ENCODE assay signal across 3 cellular contexts in the genomic region with DNA sequence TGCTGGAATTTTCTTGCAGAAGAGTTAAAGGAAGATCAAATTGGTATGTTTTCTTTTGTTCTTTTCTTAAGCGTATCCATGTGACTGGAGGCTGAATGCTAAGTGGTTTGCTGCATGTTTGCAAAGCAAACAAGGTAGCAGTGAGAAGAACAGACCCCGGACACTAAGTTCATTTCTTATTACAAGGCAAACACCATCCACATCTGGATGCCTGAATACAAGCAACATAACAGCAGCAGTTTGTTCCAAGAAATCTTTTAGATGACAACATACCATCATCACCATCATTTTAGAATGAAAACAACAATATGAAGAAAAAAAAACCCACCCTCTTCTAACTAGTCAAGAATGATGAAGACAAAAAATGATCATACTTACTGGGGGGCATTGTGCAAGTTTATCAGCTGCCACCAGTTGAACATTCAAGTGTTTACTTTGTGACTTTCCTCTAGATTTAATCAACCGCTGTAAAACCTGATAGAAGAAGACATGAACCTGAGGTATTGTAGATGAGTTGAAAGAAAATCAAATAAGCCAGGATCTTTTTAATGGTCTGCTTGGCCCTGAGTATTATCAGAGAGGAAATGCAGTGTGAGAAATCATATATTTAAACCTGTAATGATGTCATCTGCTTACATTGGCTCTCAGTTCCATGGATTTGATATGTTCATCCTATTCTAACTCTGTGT.
TF ChIP-seq lines count a peak whose summit lies in the region.

No MANE protein-coding gene starts in this region.

TF ChIP-seq in SK-N-SH treated with all-trans-retinoic acid at 6 μM for 48 hours, 23 proteins besides CTCF, POLR2A, EP300 and RAD21:
- no peak for TF ChIP-seq CSDC2 (CRISPR knock-in tag; IDR thresholded peaks at IDR 0.05)
- TF ChIP-seq ZFP30 (CRISPR knock-in tag; IDR thresholded peaks at IDR 0.05) = no peak
- TF ChIP-seq ISL1 (CRISPR knock-in tag; IDR thresholded peaks at IDR 0.05) = peak; percentile 32; the same call in 1 of the 2 replicates
TF ChIP-seq in SK-N-SH treated with all-trans-retinoic acid at 6 μM for 48 hours: peak in this region for 1.

TF ChIP-seq in SK-N-SH, 30 proteins besides CTCF, POLR2A, EP300 and RAD21:
- no peak for TF ChIP-seq FOXM1 (IDR thresholded peaks at IDR 0.05; ENCODE audit: low read depth)
- TF ChIP-seq, protein P1, sequence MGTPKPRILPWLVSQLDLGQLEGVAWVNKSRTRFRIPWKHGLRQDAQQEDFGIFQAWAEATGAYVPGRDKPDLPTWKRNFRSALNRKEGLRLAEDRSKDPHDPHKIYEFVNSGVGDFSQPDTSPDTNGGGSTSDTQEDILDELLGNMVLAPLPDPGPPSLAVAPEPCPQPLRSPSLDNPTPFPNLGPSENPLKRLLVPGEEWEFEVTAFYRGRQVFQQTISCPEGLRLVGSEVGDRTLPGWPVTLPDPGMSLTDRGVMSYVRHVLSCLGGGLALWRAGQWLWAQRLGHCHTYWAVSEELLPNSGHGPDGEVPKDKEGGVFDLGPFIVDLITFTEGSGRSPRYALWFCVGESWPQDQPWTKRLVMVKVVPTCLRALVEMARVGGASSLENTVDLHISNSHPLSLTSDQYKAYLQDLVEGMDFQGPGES (IDR thresholded peaks at IDR 0.05; ENCODE audit: low read depth, low read length) = no peak
- TF ChIP-seq, protein P2, sequence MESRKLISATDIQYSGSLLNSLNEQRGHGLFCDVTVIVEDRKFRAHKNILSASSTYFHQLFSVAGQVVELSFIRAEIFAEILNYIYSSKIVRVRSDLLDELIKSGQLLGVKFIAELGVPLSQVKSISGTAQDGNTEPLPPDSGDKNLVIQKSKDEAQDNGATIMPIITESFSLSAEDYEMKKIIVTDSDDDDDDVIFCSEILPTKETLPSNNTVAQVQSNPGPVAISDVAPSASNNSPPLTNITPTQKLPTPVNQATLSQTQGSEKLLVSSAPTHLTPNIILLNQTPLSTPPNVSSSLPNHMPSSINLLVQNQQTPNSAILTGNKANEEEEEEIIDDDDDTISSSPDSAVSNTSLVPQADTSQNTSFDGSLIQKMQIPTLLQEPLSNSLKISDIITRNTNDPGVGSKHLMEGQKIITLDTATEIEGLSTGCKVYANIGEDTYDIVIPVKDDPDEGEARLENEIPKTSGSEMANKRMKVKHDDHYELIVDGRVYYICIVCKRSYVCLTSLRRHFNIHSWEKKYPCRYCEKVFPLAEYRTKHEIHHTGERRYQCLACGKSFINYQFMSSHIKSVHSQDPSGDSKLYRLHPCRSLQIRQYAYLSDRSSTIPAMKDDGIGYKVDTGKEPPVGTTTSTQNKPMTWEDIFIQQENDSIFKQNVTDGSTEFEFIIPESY (IDR thresholded peaks at IDR 0.05; ENCODE audit: borderline replicate concordance, low read depth) = no peak
- no peak for TF ChIP-seq TEAD4 (IDR thresholded peaks at IDR 0.05; ENCODE audit: borderline replicate concordance, insufficient read depth)
- TF ChIP-seq, protein P3, sequence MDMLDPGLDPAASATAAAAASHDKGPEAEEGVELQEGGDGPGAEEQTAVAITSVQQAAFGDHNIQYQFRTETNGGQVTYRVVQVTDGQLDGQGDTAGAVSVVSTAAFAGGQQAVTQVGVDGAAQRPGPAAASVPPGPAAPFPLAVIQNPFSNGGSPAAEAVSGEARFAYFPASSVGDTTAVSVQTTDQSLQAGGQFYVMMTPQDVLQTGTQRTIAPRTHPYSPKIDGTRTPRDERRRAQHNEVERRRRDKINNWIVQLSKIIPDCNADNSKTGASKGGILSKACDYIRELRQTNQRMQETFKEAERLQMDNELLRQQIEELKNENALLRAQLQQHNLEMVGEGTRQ (IDR thresholded peaks at IDR 0.05; ENCODE audit: borderline replicate concordance, low read depth, low read length) = no peak
- no peak for TF ChIP-seq YY1 (IDR thresholded peaks at IDR 0.05; ENCODE audit: low read depth)
- TF ChIP-seq, protein P4, sequence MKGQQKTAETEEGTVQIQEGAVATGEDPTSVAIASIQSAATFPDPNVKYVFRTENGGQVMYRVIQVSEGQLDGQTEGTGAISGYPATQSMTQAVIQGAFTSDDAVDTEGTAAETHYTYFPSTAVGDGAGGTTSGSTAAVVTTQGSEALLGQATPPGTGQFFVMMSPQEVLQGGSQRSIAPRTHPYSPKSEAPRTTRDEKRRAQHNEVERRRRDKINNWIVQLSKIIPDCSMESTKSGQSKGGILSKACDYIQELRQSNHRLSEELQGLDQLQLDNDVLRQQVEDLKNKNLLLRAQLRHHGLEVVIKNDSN (IDR thresholded peaks at IDR 0.05; ENCODE audit: borderline replicate concordance, low read depth) = no peak
- no peak for TF ChIP-seq RCOR1 (IDR thresholded peaks at IDR 0.05; ENCODE audit: low read length)
- no peak for TF ChIP-seq ELF1 (IDR thresholded peaks at IDR 0.05)
- TF ChIP-seq, protein P5, sequence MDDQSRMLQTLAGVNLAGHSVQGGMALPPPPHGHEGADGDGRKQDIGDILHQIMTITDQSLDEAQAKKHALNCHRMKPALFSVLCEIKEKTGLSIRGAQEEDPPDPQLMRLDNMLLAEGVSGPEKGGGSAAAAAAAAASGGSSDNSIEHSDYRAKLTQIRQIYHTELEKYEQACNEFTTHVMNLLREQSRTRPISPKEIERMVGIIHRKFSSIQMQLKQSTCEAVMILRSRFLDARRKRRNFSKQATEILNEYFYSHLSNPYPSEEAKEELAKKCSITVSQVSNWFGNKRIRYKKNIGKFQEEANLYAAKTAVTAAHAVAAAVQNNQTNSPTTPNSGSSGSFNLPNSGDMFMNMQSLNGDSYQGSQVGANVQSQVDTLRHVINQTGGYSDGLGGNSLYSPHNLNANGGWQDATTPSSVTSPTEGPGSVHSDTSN (IDR thresholded peaks at IDR 0.05) = no peak
- no peak for TF ChIP-seq GATA2 (CRISPR knock-in tag; IDR thresholded peaks at IDR 0.05)

TF ChIP-seq in K562, 482 proteins besides CTCF, POLR2A, EP300 and RAD21 (continues in another document):
- no peak for TF ChIP-seq NR4A1 (CRISPR knock-in tag; IDR thresholded peaks at IDR 0.05)
- TF ChIP-seq NR4A1 (tag; IDR thresholded peaks at IDR 0.05) = no peak
- TF ChIP-seq CEBPB (tag; IDR thresholded peaks at IDR 0.05) = 0 out of 2 replicates have a peak, but pooled peaks have one; percentile 36
- TF ChIP-seq, protein P6, sequence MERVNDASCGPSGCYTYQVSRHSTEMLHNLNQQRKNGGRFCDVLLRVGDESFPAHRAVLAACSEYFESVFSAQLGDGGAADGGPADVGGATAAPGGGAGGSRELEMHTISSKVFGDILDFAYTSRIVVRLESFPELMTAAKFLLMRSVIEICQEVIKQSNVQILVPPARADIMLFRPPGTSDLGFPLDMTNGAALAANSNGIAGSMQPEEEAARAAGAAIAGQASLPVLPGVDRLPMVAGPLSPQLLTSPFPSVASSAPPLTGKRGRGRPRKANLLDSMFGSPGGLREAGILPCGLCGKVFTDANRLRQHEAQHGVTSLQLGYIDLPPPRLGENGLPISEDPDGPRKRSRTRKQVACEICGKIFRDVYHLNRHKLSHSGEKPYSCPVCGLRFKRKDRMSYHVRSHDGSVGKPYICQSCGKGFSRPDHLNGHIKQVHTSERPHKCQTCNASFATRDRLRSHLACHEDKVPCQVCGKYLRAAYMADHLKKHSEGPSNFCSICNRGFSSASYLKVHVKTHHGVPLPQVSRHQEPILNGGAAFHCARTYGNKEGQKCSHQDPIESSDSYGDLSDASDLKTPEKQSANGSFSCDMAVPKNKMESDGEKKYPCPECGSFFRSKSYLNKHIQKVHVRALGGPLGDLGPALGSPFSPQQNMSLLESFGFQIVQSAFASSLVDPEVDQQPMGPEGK (CRISPR knock-in tag; IDR thresholded peaks at IDR 0.05; ENCODE audit: borderline replicate concordance) = no peak
- TF ChIP-seq CREB1 (IDR thresholded peaks at IDR 0.05) = no peak
- TF ChIP-seq CREB1 (CRISPR knock-in tag; IDR thresholded peaks at IDR 0.05) = no peak
- TF ChIP-seq KLF16 (IDR thresholded peaks at IDR 0.05) = peak; percentile 40; the same call in 1 of the 2 replicates
- no peak for TF ChIP-seq PTBP1 (IDR thresholded peaks at IDR 0.05; ENCODE audit: low read depth, low read length)
- TF ChIP-seq SMAD3 (CRISPR knock-in tag; conservative IDR thresholded peaks at IDR 0.05) = 0 out of 2 replicates have a peak, but pooled peaks have one; percentile 39
- peak; percentile 71 for TF ChIP-seq TEAD4 (IDR thresholded peaks at IDR 0.05; ENCODE audit: low read length)
- TF ChIP-seq TEAD4 (CRISPR knock-in tag; IDR thresholded peaks at IDR 0.05; ENCODE audit: borderline replicate concordance) = no peak
- TF ChIP-seq CTBP1 (IDR thresholded peaks at IDR 0.05; ENCODE audit: borderline replicate concordance) = peak; percentile 41; the same call in 1 of the 2 replicates
- TF ChIP-seq, protein P7, sequence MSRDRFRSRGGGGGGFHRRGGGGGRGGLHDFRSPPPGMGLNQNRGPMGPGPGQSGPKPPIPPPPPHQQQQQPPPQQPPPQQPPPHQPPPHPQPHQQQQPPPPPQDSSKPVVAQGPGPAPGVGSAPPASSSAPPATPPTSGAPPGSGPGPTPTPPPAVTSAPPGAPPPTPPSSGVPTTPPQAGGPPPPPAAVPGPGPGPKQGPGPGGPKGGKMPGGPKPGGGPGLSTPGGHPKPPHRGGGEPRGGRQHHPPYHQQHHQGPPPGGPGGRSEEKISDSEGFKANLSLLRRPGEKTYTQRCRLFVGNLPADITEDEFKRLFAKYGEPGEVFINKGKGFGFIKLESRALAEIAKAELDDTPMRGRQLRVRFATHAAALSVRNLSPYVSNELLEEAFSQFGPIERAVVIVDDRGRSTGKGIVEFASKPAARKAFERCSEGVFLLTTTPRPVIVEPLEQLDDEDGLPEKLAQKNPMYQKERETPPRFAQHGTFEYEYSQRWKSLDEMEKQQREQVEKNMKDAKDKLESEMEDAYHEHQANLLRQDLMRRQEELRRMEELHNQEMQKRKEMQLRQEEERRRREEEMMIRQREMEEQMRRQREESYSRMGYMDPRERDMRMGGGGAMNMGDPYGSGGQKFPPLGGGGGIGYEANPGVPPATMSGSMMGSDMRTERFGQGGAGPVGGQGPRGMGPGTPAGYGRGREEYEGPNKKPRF (IDR thresholded peaks at IDR 0.05; ENCODE audit: low read depth, low read length) = no peak
- no peak for TF ChIP-seq MAFK (IDR thresholded peaks at IDR 0.05; ENCODE audit: low read length)
- TF ChIP-seq, protein P8, sequence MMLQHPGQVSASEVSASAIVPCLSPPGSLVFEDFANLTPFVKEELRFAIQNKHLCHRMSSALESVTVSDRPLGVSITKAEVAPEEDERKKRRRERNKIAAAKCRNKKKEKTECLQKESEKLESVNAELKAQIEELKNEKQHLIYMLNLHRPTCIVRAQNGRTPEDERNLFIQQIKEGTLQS (IDR thresholded peaks at IDR 0.05) = peak; percentile 56; the same call in 1 of the 2 replicates
- TF ChIP-seq, protein P8 (CRISPR knock-in tag; conservative IDR thresholded peaks at IDR 0.05) = no peak
- TF ChIP-seq SMAD2 (IDR thresholded peaks at IDR 0.05; ENCODE audit: low read depth, low read length) = no peak
- TF ChIP-seq ATF7 (IDR thresholded peaks at IDR 0.05) = peak; percentile 75
- TF ChIP-seq NR2F6 (CRISPR knock-in tag; IDR thresholded peaks at IDR 0.05) = no peak
- TF ChIP-seq NR3C1 (CRISPR knock-in tag; IDR thresholded peaks at IDR 0.05) = no peak
- TF ChIP-seq JUN (IDR thresholded peaks at IDR 0.05; ENCODE audit: borderline replicate concordance, low read depth, low read length) = peak; percentile 41; the same call in 1 of the 2 replicates
- TF ChIP-seq JUN (CRISPR knock-in tag; IDR thresholded peaks at IDR 0.05; ENCODE audit: borderline replicate concordance) = no peak
- peak; percentile 10 for TF ChIP-seq MEIS2 (IDR thresholded peaks at IDR 0.05; ENCODE audit: partially characterized antibody)
- no peak for TF ChIP-seq CEBPG (CRISPR knock-in tag; IDR thresholded peaks at IDR 0.05)
- peak; percentile 43 to 58; a peak in 1 of 4 replicates for TF ChIP-seq CEBPG (tag; conservative IDR thresholded peaks at IDR 0.05 in 1 of 2, IDR thresholded peaks at IDR 0.05 in 1 of 2)
- TF ChIP-seq TCF3 (CRISPR knock-in tag; IDR thresholded peaks at IDR 0.05) = peak; percentile 65
- peak; percentile 87 for TF ChIP-seq FOSL1 (tag; conservative IDR thresholded peaks at IDR 0.05)
- TF ChIP-seq, protein P9, sequence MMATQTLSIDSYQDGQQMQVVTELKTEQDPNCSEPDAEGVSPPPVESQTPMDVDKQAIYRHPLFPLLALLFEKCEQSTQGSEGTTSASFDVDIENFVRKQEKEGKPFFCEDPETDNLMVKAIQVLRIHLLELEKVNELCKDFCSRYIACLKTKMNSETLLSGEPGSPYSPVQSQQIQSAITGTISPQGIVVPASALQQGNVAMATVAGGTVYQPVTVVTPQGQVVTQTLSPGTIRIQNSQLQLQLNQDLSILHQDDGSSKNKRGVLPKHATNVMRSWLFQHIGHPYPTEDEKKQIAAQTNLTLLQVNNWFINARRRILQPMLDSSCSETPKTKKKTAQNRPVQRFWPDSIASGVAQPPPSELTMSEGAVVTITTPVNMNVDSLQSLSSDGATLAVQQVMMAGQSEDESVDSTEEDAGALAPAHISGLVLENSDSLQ (IDR thresholded peaks at IDR 0.05) = no peak
- peak in 1 of 2 experiments; percentile 46; a peak in 1 of 4 replicates for TF ChIP-seq TRIM24 (IDR thresholded peaks at IDR 0.05)
- TF ChIP-seq SUPT5H (IDR thresholded peaks at IDR 0.05) = no peak
- TF ChIP-seq SMARCA4 (IDR thresholded peaks at IDR 0.05) = peak; percentile 88
- no peak for TF ChIP-seq ZZZ3 (IDR thresholded peaks at IDR 0.05)
- TF ChIP-seq NFE2 (IDR thresholded peaks at IDR 0.05; ENCODE audit: low read depth) = 0 out of 2 replicates have a peak, but pooled peaks have one; percentile 8
- 0 out of 4 replicates have a peak, but pooled peaks of 1 of the 2 experiments have one; percentile 64 for TF ChIP-seq TEAD1 (CRISPR knock-in tag; IDR thresholded peaks at IDR 0.05)
- TF ChIP-seq RCOR1 (IDR thresholded peaks at IDR 0.05; ENCODE audit: borderline replicate concordance in 1 of 2, low read depth in 2 of 2, low read length in 2 of 2) = peak in 1 of 2 experiments; percentile 37; a peak in 1 of 4 replicates
- peak; percentile 23; the same call in 1 of the 2 replicates for TF ChIP-seq PML (IDR thresholded peaks at IDR 0.05; ENCODE audit: low read length)
- peak; percentile 43; the same call in 1 of the 2 replicates for TF ChIP-seq CBFA2T2 (conservative IDR thresholded peaks at IDR 0.05)
- TF ChIP-seq CREM (IDR thresholded peaks at IDR 0.05; ENCODE audit: low read depth) = no peak
- peak; percentile 70 for TF ChIP-seq DPF2 (IDR thresholded peaks at IDR 0.05)
- TF ChIP-seq CBFA2T3 (IDR thresholded peaks at IDR 0.05) = peak; percentile 69
- TF ChIP-seq MTA2 (IDR thresholded peaks at IDR 0.05; ENCODE audit: low read depth) = peak; percentile 52
- TF ChIP-seq, protein P10, sequence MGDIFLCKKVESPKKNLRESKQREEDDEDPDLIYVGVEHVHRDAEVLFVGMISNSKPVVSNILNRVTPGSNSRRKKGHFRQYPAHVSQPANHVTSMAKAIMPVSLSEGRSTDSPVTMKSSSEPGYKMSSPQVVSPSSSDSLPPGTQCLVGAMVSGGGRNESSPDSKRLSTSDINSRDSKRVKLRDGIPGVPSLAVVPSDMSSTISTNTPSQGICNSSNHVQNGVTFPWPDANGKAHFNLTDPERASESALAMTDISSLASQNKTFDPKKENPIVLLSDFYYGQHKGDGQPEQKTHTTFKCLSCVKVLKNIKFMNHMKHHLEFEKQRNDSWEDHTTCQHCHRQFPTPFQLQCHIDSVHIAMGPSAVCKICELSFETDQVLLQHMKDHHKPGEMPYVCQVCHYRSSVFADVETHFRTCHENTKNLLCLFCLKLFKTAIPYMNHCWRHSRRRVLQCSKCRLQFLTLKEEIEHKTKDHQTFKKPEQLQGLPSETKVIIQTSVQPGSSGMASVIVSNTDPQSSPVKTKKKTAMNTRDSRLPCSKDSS (IDR thresholded peaks at IDR 0.05; ENCODE audit: low read depth, partially characterized antibody) = no peak
- TF ChIP-seq CXXC5 (CRISPR knock-in tag; IDR thresholded peaks at IDR 0.05) = no peak
- peak in 1 of 2 experiments; percentile 98; a peak in 2 of 4 replicates for TF ChIP-seq FOXA3 (CRISPR knock-in tag; conservative IDR thresholded peaks at IDR 0.05 in 1 of 2, IDR thresholded peaks at IDR 0.05 in 1 of 2)
